8 cellular contexts compared by ENCODE assay signal in genomic region chr2:199973703-199974102, GRCh38. TPM values are rescaled to one million over a fixed set of nuclear protein-coding genes. Genes with fewer than 3 reads are reported as not detected.
DNase-seq lines count a peak whose midpoint lies in the region; ATAC-seq and TF ChIP-seq lines count a peak whose summit lies in the region.

No MANE protein-coding gene starts in this region.

- H3K27me3 ChIP-seq in Caco-2 (replicated peaks; ENCODE audit: control insufficient read depth, insufficient read depth, low read length) = no peaks in the 10 kb centered on the region
- H3K27me3 ChIP-seq in adipocyte (replicated peaks; ENCODE audit: control insufficient read depth, insufficient read depth, low read length) = no peaks in the 10 kb centered on the region

- DNase-seq in Caco-2 (no peak), KBM-7 (peak; percentile 33), adipocyte (ENCODE audit: low read depth) (peak; percentile 82), iris pigment epithelial cell (ENCODE audit: low read depth) (peak; percentile 60)
- DNase-seq in stimulated activated CD4-positive, alpha-beta T cell treated with anti-CD3 and anti-CD28 coated beads, Interleukin-4, amount 100 ng/mL, for 4 hours = no peak
- DNase-seq in naive thymus-derived CD8-positive, alpha-beta T cell = no peak

- intact Hi-C loops in Caco-2 (cut with micrococcal nuclease; ENCODE audit: unreplicated experiment) = loop anchor here (1.0 to 2.0 kb wide), 5 partner anchors 449 to 730 kb away; partner anchors contain the start of gene SGO2

- H3K4me3 ChIP-seq in Caco-2 (ENCODE audit: low read depth, low read length) (no peak overlapping the region), adipocyte (ENCODE audit: low read length) (no peak overlapping the region)

- peaks cover 15% of the 10 kb centered on the region for H3K4me1 Mint-ChIP-seq in Caco-2 (ENCODE audit: low read depth, unreplicated experiment)
- H3K4me1 Mint-ChIP-seq in naive thymus-derived CD8-positive, alpha-beta T cell = peaks cover 0 to 2% (median 0%) of the 10 kb centered on the region in 4 donors

- H3K9ac ChIP-seq in adipocyte (ENCODE audit: low read length) = peak overlapping the region; percentile 25

- POLR2A ChIA-PET in Caco-2 (lab: Charles Lee) = interaction anchor here (0.5 to 0.6 kb wide), 3 partner anchors 62 to 551 kb away, joined by 3 to 4 read pairs (median 4); no protein-coding TSS in a partner anchor
- POLR2A ChIA-PET in naive thymus-derived CD8-positive, alpha-beta T cell (lab: Charles Lee) = no interaction called here

- CTCF ChIA-PET in Caco-2 (lab: Charles Lee) = interaction anchor here (0.6 to 1.7 kb wide), 6 partner anchors 19 to 537 kb away, joined by 3 to 16 read pairs (median 4); partner anchors contain the start of genes KCTD18, MAIP1, SPATS2L and TYW5

- no peak overlapping the region for H3K4me3 Mint-ChIP-seq in Caco-2 (ENCODE audit: unreplicated experiment)
- no peak overlapping the region for H3K4me3 Mint-ChIP-seq in naive thymus-derived CD8-positive, alpha-beta T cell

- H3K9me3 Mint-ChIP-seq in Caco-2 (ENCODE audit: unreplicated experiment) = peaks cover 9% of the 10 kb centered on the region
- H3K9me3 Mint-ChIP-seq in naive thymus-derived CD8-positive, alpha-beta T cell = no peaks in the 10 kb centered on the region

- H3K27ac Mint-ChIP-seq in Caco-2 (ENCODE audit: unreplicated experiment) = no peak overlapping the region
- H3K27ac Mint-ChIP-seq in naive thymus-derived CD8-positive, alpha-beta T cell = no peak overlapping the region

- H3K36me3 ChIP-seq in Caco-2 (ENCODE audit: control insufficient read depth, insufficient read depth, low read length) = no peaks in the 10 kb centered on the region
- peaks cover 9% of the 10 kb centered on the region for H3K36me3 ChIP-seq in adipocyte (ENCODE audit: control insufficient read depth, insufficient read depth, low read length, severe bottlenecking)

- H3K4me1 ChIP-seq in Caco-2 = peaks cover 14% of the 10 kb centered on the region
- peaks cover 35% of the 10 kb centered on the region for H3K4me1 ChIP-seq in adipocyte (ENCODE audit: control insufficient read depth, insufficient read depth, low read length)

- peak; percentile 46 to 76 for TF ChIP-seq CTCF in Caco-2 (IDR thresholded peaks at IDR 0.05; ENCODE audit: insufficient read depth in 1 of 2, low read depth in 1 of 2, low read length in 1 of 2, severe bottlenecking in 1 of 2, unreplicated experiment in 1 of 2)

- no peaks in the 10 kb centered on the region for H3K27me3 Mint-ChIP-seq in Caco-2 (ENCODE audit: insufficient read depth, unreplicated experiment)
- no peaks in the 10 kb centered on the region for H3K27me3 Mint-ChIP-seq in naive thymus-derived CD8-positive, alpha-beta T cell

- in situ Hi-C loops in KBM-7 (cut with MboI; ENCODE audit: low pct_unique_long_range_greater_than_20kb, low sequenced_read_pairs) = loop anchor here (10.0 kb wide), 1 partner anchor 501 kb away; no protein-coding TSS in a partner anchor

- H3K36me3 Mint-ChIP-seq in Caco-2 (ENCODE audit: insufficient read depth, unreplicated experiment) = peaks cover 6% of the 10 kb centered on the region
- peaks cover 0 to 27% (median 1%) of the 10 kb centered on the region in 3 donors for H3K36me3 Mint-ChIP-seq in naive thymus-derived CD8-positive, alpha-beta T cell

- no peak for ATAC-seq in naive thymus-derived CD8-positive, alpha-beta T cell
- no peak for ATAC-seq in esophagus mucosa
- no peak for ATAC-seq in GM19328 (IDR thresholded peaks at IDR 0.05; ENCODE audit: unreplicated experiment)

- H3K9me3 ChIP-seq in Caco-2 (no peaks in the 10 kb centered on the region), adipocyte (ENCODE audit: control insufficient read depth, low read length) (no peaks in the 10 kb centered on the region)

- BruUV-seq in Caco-2 (replicated peaks; lab: Mats Ljungman, UMichigan) = no TSS peak

RNA-seq across cellular contexts. Expression of gene MAIP1, which starts 18.3 kb away (rescaled TPM):
- 39.4 and 42.1 TPM in 2 replicates for total RNA-seq in Caco-2 (2022)
- 10 to 100 TPM; 17.9 to 18.5 TPM for total RNA-seq in naive thymus-derived CD8-positive, alpha-beta T cell
- 10 to 100 TPM; 11.5 to 16.8 (median 12.6) TPM for polyA plus RNA-seq in naive thymus-derived CD8-positive, alpha-beta T cell
- 17.7 TPM for total RNA-seq in esophagus mucosa

RNA-seq across cellular contexts. Expression of gene TYW5, which starts 18.4 kb away (rescaled TPM):
- total RNA-seq in Caco-2 (2022) = 13.9 and 14.5 TPM in 2 replicates
- total RNA-seq in naive thymus-derived CD8-positive, alpha-beta T cell = 10 to 100 TPM; 13.8 to 14.6 TPM
- polyA plus RNA-seq in naive thymus-derived CD8-positive, alpha-beta T cell = 1 to 10 TPM; 3.5 to 4.2 (median 3.7) TPM
- 4.5 TPM for total RNA-seq in esophagus mucosa

Comparison
In these comparisons a context has a peak if more than half of its experiments do, and no peak if none do; other contexts are left out.
1. DNase-seq: peak in KBM-7 (single experiment), adipocyte (single experiment) and iris pigment epithelial cell (single experiment); none in Caco-2 (0 of 2), stimulated activated CD4-positive, alpha-beta T cell treated with anti-CD3 and anti-CD28 coated beads, Interleukin-4, amount 100 ng/mL, for 4 hours (0 of 2) and naive thymus-derived CD8-positive, alpha-beta T cell (0 of 10).